ENCODE assay signal across 21 cellular contexts in the genomic region with DNA sequence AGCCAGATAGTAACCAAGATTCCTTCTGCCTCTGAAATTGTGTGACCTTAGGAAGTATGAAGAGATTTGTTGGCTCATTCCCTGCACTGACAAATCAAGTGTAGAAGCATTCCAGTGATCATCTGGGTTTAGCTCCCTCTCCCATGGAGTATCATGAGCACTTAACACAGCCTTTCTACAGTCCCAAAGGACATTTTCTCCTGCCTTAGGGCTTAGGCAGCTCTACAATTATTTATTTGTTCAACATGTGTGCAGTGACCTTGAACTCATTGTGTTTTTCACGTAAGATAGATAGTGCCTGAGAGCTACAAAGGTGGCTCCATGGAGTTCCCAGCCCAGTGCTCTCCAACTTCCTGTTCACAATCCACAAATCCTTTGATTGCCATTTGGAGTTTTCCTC.
"Had no signal": no experiment of that assay in that cellular context is flagged by ENCODE, and none has a peak within 500 bp of the region (broad histone marks: within the 10 kb centered on the region; RNA-seq: fewer than 3 reads in every experiment).

No MANE protein-coding gene starts in this region.

- DNase-seq: activated CD4-positive, alpha-beta T cell treated with anti-CD3 and anti-CD28 coated beads, Interleukin-2, amount 50 U/mL, for 1 hour; activated CD4-positive, CD25-positive, alpha-beta regulatory T cell; activated CD8-positive, alpha-beta memory T cell treated with anti-CD3 and anti-CD28 coated beads for 24 hours; activated naive CD8-positive, alpha-beta T cell treated with anti-CD3 and anti-CD28 coated beads for 36 hours; amygdala; esophagus squamous epithelium; foreskin fibroblast; glutamatergic neuron; occipital lobe; right cardiac atrium; stimulated activated CD4-positive, alpha-beta T cell treated with anti-CD3 and anti-CD28 coated beads, Interleukin-1b, Interleukin-23, amount 100 ng/mL, for 48 hours; upper lobe of right lung had no signal

- H3K36me3 ChIP-seq: esophagus squamous epithelium, thoracic aorta, upper lobe of right lung had no signal

- H3K4me1 ChIP-seq: esophagus squamous epithelium, upper lobe of right lung had no signal

- H3K27me3 Mint-ChIP-seq: activated naive CD8-positive, alpha-beta T cell treated with anti-CD3 and anti-CD28 coated beads for 36 hours; central memory CD8-positive, alpha-beta T cell; progenitor cell of endocrine pancreas had no signal

- H3K27ac ChIP-seq: coronary artery, esophagus squamous epithelium, thoracic aorta, upper lobe of right lung had no signal

- H3K4me3 Mint-ChIP-seq: activated naive CD8-positive, alpha-beta T cell treated with anti-CD3 and anti-CD28 coated beads for 36 hours; activated T-helper 1 cell treated with anti-CD3 and anti-CD28 coated beads, Interleukin-12 subunit alpha, Interleukin-12 subunit beta, Interleukin-2, Interleukin-4 antibody, amounts not matched to agents 30 ng/mL and 10 ng/mL and 1 ng/mL, durations not matched to agents 14 hours and 24 hours and 36 hours; brain; central memory CD8-positive, alpha-beta T cell; nephron; stimulated activated effector memory CD8-positive, alpha-beta T cell treated with anti-CD3 and anti-CD28 coated beads, Interleukin-12 subunit alpha, Interleukin-12 subunit beta, amount 100 ng/mL, for 72 hours; T-helper 2 cell treated with Interferon-gamma antibody and Interleukin-4, amounts not matched to agents 5 μg/mL and 100 μg/mL, for 36 hours had no signal

- H3K27me3 ChIP-seq: esophagus squamous epithelium, upper lobe of right lung had no signal

- H3K27ac Mint-ChIP-seq: activated naive CD8-positive, alpha-beta T cell treated with anti-CD3 and anti-CD28 coated beads for 36 hours; activated T-helper 1 cell treated with anti-CD3 and anti-CD28 coated beads, Interleukin-12 subunit alpha, Interleukin-12 subunit beta, Interleukin-2, Interleukin-4 antibody, amounts not matched to agents 30 ng/mL and 10 ng/mL and 1 ng/mL, durations not matched to agents 14 hours and 24 hours and 36 hours; brain; nephron; progenitor cell of endocrine pancreas; stimulated activated effector memory CD8-positive, alpha-beta T cell treated with anti-CD3 and anti-CD28 coated beads, Interleukin-12 subunit alpha, Interleukin-12 subunit beta, amount 100 ng/mL, for 72 hours; T-helper 2 cell treated with Interferon-gamma antibody and Interleukin-4, amounts not matched to agents 5 μg/mL and 100 μg/mL, for 36 hours had no signal

- H3K36me3 Mint-ChIP-seq: activated naive CD8-positive, alpha-beta T cell treated with anti-CD3 and anti-CD28 coated beads for 36 hours; brain; stimulated activated effector memory CD8-positive, alpha-beta T cell treated with anti-CD3 and anti-CD28 coated beads, Interleukin-12 subunit alpha, Interleukin-12 subunit beta, amount 100 ng/mL, for 72 hours had no signal

- H3K9me3 Mint-ChIP-seq: brain had no signal

- H3K4me3 ChIP-seq: coronary artery, esophagus squamous epithelium, thoracic aorta, upper lobe of right lung had no signal

- H3K4me1 Mint-ChIP-seq: activated naive CD8-positive, alpha-beta T cell treated with anti-CD3 and anti-CD28 coated beads for 36 hours; brain; central memory CD8-positive, alpha-beta T cell; nephron; stimulated activated effector memory CD8-positive, alpha-beta T cell treated with anti-CD3 and anti-CD28 coated beads, Interleukin-12 subunit alpha, Interleukin-12 subunit beta, amount 100 ng/mL, for 72 hours had no signal

- ATAC-seq: right cardiac atrium; stimulated activated effector memory CD8-positive, alpha-beta T cell treated with anti-CD3 and anti-CD28 coated beads, Interleukin-12 subunit alpha, Interleukin-12 subunit beta, amount 100 ng/mL, for 72 hours; upper lobe of right lung had no signal

- H3K9me3 ChIP-seq: esophagus squamous epithelium, thoracic aorta, upper lobe of right lung had no signal
